8 cellular contexts compared by ENCODE assay signal in the genomic region with DNA sequence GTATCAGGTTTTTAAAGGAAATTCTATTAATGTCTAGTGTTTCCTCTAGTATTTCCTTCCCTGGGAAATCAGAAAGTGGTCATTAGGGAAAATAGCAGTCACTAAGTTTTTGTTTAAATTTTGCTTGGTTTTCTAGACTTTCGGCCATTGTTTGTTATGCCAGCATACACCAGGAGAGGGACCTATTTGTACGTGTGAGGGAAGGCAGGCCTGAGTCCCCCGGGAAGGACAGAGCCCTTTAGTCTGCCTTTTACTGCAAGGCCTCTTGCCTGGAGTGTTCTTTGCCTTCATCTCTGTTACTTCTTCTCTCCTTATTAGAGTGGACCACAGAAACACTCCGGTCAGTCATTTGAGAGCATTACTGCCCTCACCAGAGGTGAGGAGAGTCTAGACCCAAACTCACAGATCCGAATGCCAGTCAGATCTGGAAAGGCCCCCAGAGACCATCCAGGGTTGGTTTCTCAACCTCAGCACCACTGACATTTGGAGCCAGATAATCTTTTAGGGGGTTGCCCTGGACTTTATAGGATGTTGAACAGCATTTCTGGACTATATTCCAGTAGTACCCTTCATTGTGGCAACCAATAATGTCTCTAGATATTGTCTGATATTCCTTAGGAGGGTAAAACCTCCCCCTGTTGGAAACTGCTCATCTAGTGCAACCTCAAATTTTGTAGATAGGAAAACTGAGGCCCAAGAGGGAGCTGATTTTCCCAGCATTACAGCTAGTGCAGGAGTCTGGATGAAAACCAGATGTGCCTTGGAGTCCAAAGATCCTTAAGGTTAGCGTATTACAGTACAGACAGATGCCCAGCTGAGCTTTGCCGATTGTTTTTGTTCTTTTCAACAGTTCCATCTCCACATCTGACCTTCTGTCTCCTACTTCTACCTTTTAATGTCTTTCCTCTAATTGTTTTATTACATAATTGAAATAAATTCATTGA.
DNase-seq lines count a peak whose midpoint lies in the region; ATAC-seq and TF ChIP-seq lines count a peak whose summit lies in the region.

No MANE protein-coding gene starts in this region.

- TF ChIP-seq CTCF in PC-9 (conservative IDR thresholded peaks at IDR 0.05) (peak; percentile 67), progenitor cell of endocrine pancreas (IDR thresholded peaks at IDR 0.05; ENCODE audit: unreplicated experiment) (peak; percentile 54), CD14-positive monocyte (IDR thresholded peaks at IDR 0.05) (no peak)

- POLR2A ChIA-PET in PC-9 (lab: Charles Lee; ENCODE audit: unreplicated experiment) = no interaction called here

- no peaks in the 10 kb centered on the region for H3K9me3 Mint-ChIP-seq in progenitor cell of endocrine pancreas (ENCODE audit: low read depth)
- H3K9me3 Mint-ChIP-seq in CD14-positive monocyte = no peaks in the 10 kb centered on the region

- BruUV-seq in PC-9 (replicated peaks; lab: Mats Ljungman, UMichigan) = no TSS peak

- no peak overlapping the region for H2AFZ ChIP-seq in PC-9

- no peaks in the 10 kb centered on the region for H3K4me1 ChIP-seq in PC-9 (replicated peaks; ENCODE audit: insufficient read depth)

- H3K27me3 ChIP-seq in PC-9 (ENCODE audit: insufficient read depth, low read depth) = no peaks in the 10 kb centered on the region

- H3K4me3 Mint-ChIP-seq in progenitor cell of endocrine pancreas (ENCODE audit: low read depth) (no peak overlapping the region), CD14-positive monocyte (no peak overlapping the region)

- no peaks in the 10 kb centered on the region for H3F3A ChIP-seq in PC-9 (ENCODE audit: insufficient read depth, low read depth)

- no peaks in the 10 kb centered on the region for H3K9me2 ChIP-seq in PC-9 (ENCODE audit: insufficient read depth)

- no peak overlapping the region for H3K27ac ChIP-seq in PC-9

- no peak overlapping the region for H3K4me3 ChIP-seq in PC-9

- DNase-seq in G401 (ENCODE audit: low spot score) = peak; percentile 15
- no peak for DNase-seq in PC-9
- DNase-seq in fibroblast of peridontal ligament (ENCODE audit: extremely low read depth) = peak; percentile 88
- no peak for DNase-seq in progenitor cell of endocrine pancreas (ENCODE audit: low spot score, unreplicated experiment)
- DNase-seq in NCI-H2196 (lab: John Stamatoyannopoulos, UW; ENCODE audit: unreplicated experiment) = no peak
- DNase-seq in CD14-positive monocyte (ENCODE audit: low spot score) = no peak

- intact Hi-C loops in PC-9 (cut with micrococcal nuclease; ENCODE audit: unreplicated experiment) = loop anchor here (1.0 kb wide), 3 partner anchors 110 to 376 kb away; partner anchors contain the start of gene LSM11
- intact Hi-C loops in CD14-positive monocyte (cut with micrococcal nuclease) = no loop called here

- ATAC-seq in GM18868 (IDR thresholded peaks at IDR 0.05; ENCODE audit: unreplicated experiment) = no peak
- no peak for ATAC-seq in GM21529 (IDR thresholded peaks at IDR 0.05; ENCODE audit: unreplicated experiment)

- peaks cover 5% of the 10 kb centered on the region for H3K4me1 Mint-ChIP-seq in progenitor cell of endocrine pancreas (ENCODE audit: low read depth)
- peaks cover 4% of the 10 kb centered on the region for H3K4me1 Mint-ChIP-seq in CD14-positive monocyte

- H3K4me2 ChIP-seq in PC-9 = no peak overlapping the region

- H3K9me3 ChIP-seq in PC-9 (ENCODE audit: insufficient read depth, low read depth) = no peaks in the 10 kb centered on the region

- no peaks in the 10 kb centered on the region for H4K20me1 ChIP-seq in PC-9 (ENCODE audit: insufficient read depth)

- in situ Hi-C loops in G401 (cut with HindIII; ENCODE audit: low sequenced_read_pairs) = no loop called here

- no peaks in the 10 kb centered on the region for H3K79me2 ChIP-seq in PC-9 (ENCODE audit: low read depth)

- H3K36me3 ChIP-seq in PC-9 (ENCODE audit: low read depth) = no peaks in the 10 kb centered on the region

- H3K27ac Mint-ChIP-seq in progenitor cell of endocrine pancreas = no peak overlapping the region
- no peak overlapping the region for H3K27ac Mint-ChIP-seq in CD14-positive monocyte

- H3K27me3 Mint-ChIP-seq in progenitor cell of endocrine pancreas (no peaks in the 10 kb centered on the region), CD14-positive monocyte (ENCODE audit: low read depth in 3 of 3) (peaks cover 0 to 4% (median 0%) of the 10 kb centered on the region in 3 donors)

- H3K36me3 Mint-ChIP-seq in progenitor cell of endocrine pancreas (ENCODE audit: insufficient read depth) (peaks cover 5% of the 10 kb centered on the region), CD14-positive monocyte (peaks cover 55 to 66% of the 10 kb centered on the region in 2 donors)

- CTCF ChIA-PET in PC-9 (lab: Charles Lee) = no interaction called here

Comparison
In these comparisons a context has a peak if more than half of its experiments do, and no peak if none do; other contexts are left out.
1. DNase-seq: peak in G401 (single experiment) and fibroblast of peridontal ligament (single experiment); none in PC-9 (0 of 2), progenitor cell of endocrine pancreas (single experiment), NCI-H2196 (single experiment) and CD14-positive monocyte (single experiment).